15 cellular contexts compared by ENCODE assay signal in genomic region chr1:200043330-200043668, GRCh38. TPM values are rescaled to one million over a fixed set of nuclear protein-coding genes. Genes with fewer than 3 reads are reported as not detected.
A peak's percentile ranks its signal among the peaks of the same experiment; 100 is the strongest.
DNase-seq lines count a peak whose midpoint lies in the region; ATAC-seq and TF ChIP-seq lines count a peak whose summit lies in the region.
"Had no signal": no experiment of that assay in that cellular context is flagged by ENCODE, and none has a peak within 500 bp of the region (broad histone marks: within the 10 kb centered on the region; RNA-seq: fewer than 3 reads in every experiment).

No MANE protein-coding gene starts in this region.

- H2AFZ ChIP-seq in SK-N-SH (ENCODE audit: low read depth): peak overlapping the region; percentile 45; the same call in 1 of the 2 replicates

- no peaks in the 10 kb centered on the region for H3K9me2 ChIP-seq in SK-N-SH

- peaks cover 37% of the 10 kb centered on the region for H3K4me1 Mint-ChIP-seq in activated B cell treated with CpG ODN at 0.5 μM for 24 hours
- H3K4me1 Mint-ChIP-seq in stimulated activated naive B cell treated with anti-CD40 and anti-IgM and Interleukin-4, amounts not matched to agents 10 μg/mL and 1 μg/mL and 100 μg/mL, for 72 hours: peaks cover 24 to 52% of the 10 kb centered on the region in 2 donors

- H3K4me1 ChIP-seq in SK-N-SH (ENCODE audit: control insufficient read depth in 1 of 2, insufficient read depth in 2 of 2, low read depth in 1 of 2, low read length in 1 of 2) (peaks cover 10 to 17% of the 10 kb centered on the region in 2 experiments; a peak in 3 of 4 replicates), left lung (peaks cover 13 to 37% of the 10 kb centered on the region in 2 donors)

- H3K9me3 Mint-ChIP-seq in activated B cell treated with CpG ODN at 0.5 μM for 24 hours: no peaks in the 10 kb centered on the region
- peaks cover 0 to 1% of the 10 kb centered on the region in 2 donors for H3K9me3 Mint-ChIP-seq in stimulated activated naive B cell treated with anti-CD40 and anti-IgM and Interleukin-4, amounts not matched to agents 10 μg/mL and 1 μg/mL and 100 μg/mL, for 72 hours
- H3K9me3 Mint-ChIP-seq: activated naive CD4-positive, alpha-beta T cell treated with anti-CD3 and anti-CD28 coated beads, Interleukin-2, amount 10 ng/mL, durations not matched to agents 7 days and 5 days had no signal

- WGBS in SK-N-SH (ENCODE audit: low lambda C conversion rate): 4% methylated on average over 3 of the region's 3 CpGs

- intact Hi-C loops in activated B cell treated with CpG ODN at 0.5 μM for 24 hours (cut with micrococcal nuclease): loop anchor here (2.0 kb wide), 1 partner anchor 16 kb away; the partner anchor contains the start of gene NR5A2
- intact Hi-C loops in left lung (cut with DNase I): no loop called here

- DNase-seq in SK-N-SH (no peak), activated B cell treated with CpG ODN at 0.5 μM for 24 hours (no peak), left lung (no peak), putamen (ENCODE audit: low spot score) (no peak), NCI-H446 treated with DMSO at 0.1 percent for 48 hours (lab: John Stamatoyannopoulos, UW) (no peak), RKO (ENCODE audit: low spot score) (no peak)
- no peak for DNase-seq in stimulated activated naive B cell treated with anti-CD40 and anti-IgM and Interleukin-4, amounts not matched to agents 10 μg/mL and 1 μg/mL and 100 μg/mL, for 72 hours
- DNase-seq: activated naive CD4-positive, alpha-beta T cell treated with anti-CD3 and anti-CD28 coated beads, Interleukin-2, amount 10 ng/mL, durations not matched to agents 7 days and 5 days; NCI-H510A had no signal

- H3K27me3 ChIP-seq in SK-N-SH (ENCODE audit: insufficient read depth): peaks cover 70% of the 10 kb centered on the region
- peaks cover 91 to 96% of the 10 kb centered on the region in 2 donors for H3K27me3 ChIP-seq in left lung

- no peak for TF ChIP-seq EP300 in SK-N-SH (IDR thresholded peaks at IDR 0.05; ENCODE audit: borderline replicate concordance in 1 of 2, low read depth in 1 of 2, low read length in 1 of 2)

- H3K27ac ChIP-seq in SK-N-SH (ENCODE audit: low read depth in 2 of 2, low read length in 1 of 2) (no peak overlapping the region), left lung (no peak overlapping the region)
- H3K27ac ChIP-seq: 22Rv1, KMS-11 had no signal

- peak overlapping the region in 1 of 2 experiments; percentile 53; a peak in 1 of 4 replicates for H3K4me3 ChIP-seq in SK-N-SH (ENCODE audit: low read depth in 2 of 2, low read length in 1 of 2)
- peak overlapping the region; percentile 5 to 50 for H3K4me3 ChIP-seq in left lung

- peak overlapping the region; percentile 82 for H3K4me3 Mint-ChIP-seq in activated B cell treated with CpG ODN at 0.5 μM for 24 hours
- H3K4me3 Mint-ChIP-seq in stimulated activated naive B cell treated with anti-CD40 and anti-IgM and Interleukin-4, amounts not matched to agents 10 μg/mL and 1 μg/mL and 100 μg/mL, for 72 hours: peak overlapping the region; percentile 82 to 86

- H3K36me3 Mint-ChIP-seq in activated B cell treated with CpG ODN at 0.5 μM for 24 hours (ENCODE audit: low read depth): no peaks in the 10 kb centered on the region
- peaks cover 0 to 1% of the 10 kb centered on the region in 2 donors for H3K36me3 Mint-ChIP-seq in stimulated activated naive B cell treated with anti-CD40 and anti-IgM and Interleukin-4, amounts not matched to agents 10 μg/mL and 1 μg/mL and 100 μg/mL, for 72 hours
- H3K36me3 Mint-ChIP-seq: activated naive CD4-positive, alpha-beta T cell treated with anti-CD3 and anti-CD28 coated beads, Interleukin-2, amount 10 ng/mL, durations not matched to agents 7 days and 5 days had no signal

- H3F3A ChIP-seq in SK-N-SH (replicated peaks; ENCODE audit: insufficient read depth): no peaks in the 10 kb centered on the region

- H3K27me3 Mint-ChIP-seq in activated B cell treated with CpG ODN at 0.5 μM for 24 hours: peaks cover 57% of the 10 kb centered on the region
- H3K27me3 Mint-ChIP-seq in stimulated activated naive B cell treated with anti-CD40 and anti-IgM and Interleukin-4, amounts not matched to agents 10 μg/mL and 1 μg/mL and 100 μg/mL, for 72 hours: peaks cover 56% of the 10 kb centered on the region in 2 donors

- no peak overlapping the region for H3K27ac Mint-ChIP-seq in activated B cell treated with CpG ODN at 0.5 μM for 24 hours
- H3K27ac Mint-ChIP-seq in stimulated activated naive B cell treated with anti-CD40 and anti-IgM and Interleukin-4, amounts not matched to agents 10 μg/mL and 1 μg/mL and 100 μg/mL, for 72 hours: no peak overlapping the region

- H4K20me1 ChIP-seq in SK-N-SH (ENCODE audit: insufficient read depth): no peaks in the 10 kb centered on the region

- TF ChIP-seq CTCF in SK-N-SH (IDR thresholded peaks at IDR 0.05) (no peak), activated B cell treated with CpG ODN at 0.5 μM for 24 hours (IDR thresholded peaks at IDR 0.05) (no peak), left lung (IDR thresholded peaks at IDR 0.05) (no peak)

- H3K79me2 ChIP-seq in SK-N-SH (ENCODE audit: insufficient read depth): no peaks in the 10 kb centered on the region

- H3K36me3 ChIP-seq in SK-N-SH (replicated peaks in 1 of 2; ENCODE audit: control insufficient read depth in 1 of 2, insufficient read depth in 2 of 2, low read length in 1 of 2) (no peaks in the 10 kb centered on the region), left lung (no peaks in the 10 kb centered on the region)

- ATAC-seq in SK-N-SH treated with all-trans-retinoic acid at 6 μM for 48 hours (no peak), activated B cell treated with CpG ODN at 0.5 μM for 24 hours (ENCODE audit: low read depth) (no peak), left lung (no peak)
- ATAC-seq in stimulated activated naive B cell treated with anti-CD40 and anti-IgM and Interleukin-4, amounts not matched to agents 10 μg/mL and 1 μg/mL and 100 μg/mL, for 72 hours (replicated peaks): no peak

- POLR2A ChIA-PET in SK-N-SH (lab: Yijun Ruan, JAX) (no interaction called here), activated B cell treated with CpG ODN at 0.5 μM for 24 hours (lab: Charles Lee) (no interaction called here)

- H3K9me3 ChIP-seq in SK-N-SH: no peaks in the 10 kb centered on the region
- no peaks in the 10 kb centered on the region for H3K9me3 ChIP-seq in left lung

- no peak overlapping the region for H3K9ac ChIP-seq in SK-N-SH
- H3K9ac ChIP-seq: KMS-11 had no signal

- CTCF ChIA-PET in SK-N-SH (lab: Yijun Ruan, JAX): interaction anchor here (0.7 kb wide), 1 partner anchor 10 kb away, joined by 3 read pairs; no protein-coding TSS in a partner anchor
- CTCF ChIA-PET in activated B cell treated with CpG ODN at 0.5 μM for 24 hours (lab: Charles Lee): no interaction called here

- TF ChIP-seq RAD21 in SK-N-SH (IDR thresholded peaks at IDR 0.05; ENCODE audit: low read length): no peak

- H3K4me2 ChIP-seq in SK-N-SH: peak overlapping the region; percentile 69
- H3K4me2 ChIP-seq: KMS-11 had no signal

TF ChIP-seq in SK-N-SH, 30 proteins besides CTCF, POLR2A, EP300 and RAD21 (continues in another document):
- TF ChIP-seq MXI1 (IDR thresholded peaks at IDR 0.05; ENCODE audit: low read depth, low read length) (no peak), POLR2AphosphoS5 (IDR thresholded peaks at IDR 0.05; ENCODE audit: low read depth, low read length) (no peak), YY1 (IDR thresholded peaks at IDR 0.05; ENCODE audit: low read depth) (no peak), FOXJ3 (CRISPR knock-in tag; IDR thresholded peaks at IDR 0.05) (no peak), JUND (IDR thresholded peaks at IDR 0.05) (no peak), FOXM1 (IDR thresholded peaks at IDR 0.05; ENCODE audit: low read depth) (no peak), EZH2phosphoT487 (IDR thresholded peaks at IDR 0.05; ENCODE audit: borderline replicate concordance, low read depth) (no peak; the same call in 1 of the 2 replicates), USF2 (IDR thresholded peaks at IDR 0.05; ENCODE audit: borderline replicate concordance, low read depth, low read length) (no peak), NRF1 (IDR thresholded peaks at IDR 0.05; ENCODE audit: low read depth, low read length) (no peak), SIN3A (IDR thresholded peaks at IDR 0.05; ENCODE audit: borderline replicate concordance, low read depth, low read length) (no peak), MEF2A (IDR thresholded peaks at IDR 0.05; ENCODE audit: borderline replicate concordance, low read depth) (no peak)

TF ChIP-seq in SK-N-SH treated with all-trans-retinoic acid at 6 μM for 48 hours, 23 proteins besides CTCF, POLR2A, EP300 and RAD21 (continues in another document):
- TF ChIP-seq CSDC2 (CRISPR knock-in tag; IDR thresholded peaks at IDR 0.05) (no peak), ZC3H10 (CRISPR knock-in tag; IDR thresholded peaks at IDR 0.05) (no peak), TSHZ2 (CRISPR knock-in tag; IDR thresholded peaks at IDR 0.05) (no peak), GLIS3 (CRISPR knock-in tag; IDR thresholded peaks at IDR 0.05) (no peak), ZFP3 (CRISPR knock-in tag; IDR thresholded peaks at IDR 0.05) (no peak), ARNTL (CRISPR knock-in tag; IDR thresholded peaks at IDR 0.05; ENCODE audit: borderline replicate concordance, low read depth) (no peak)

RNA-seq across cellular contexts. Expression of gene NR5A2, which starts 15.8 kb away (rescaled TPM):
- not detected in 2 replicates for polyA plus RNA-seq in SK-N-SH (2012; rRNA removed)
- polyA plus RNA-seq in SK-N-SH (2012; cell fraction: cytosol; rRNA removed): not detected in 2 replicates
- polyA plus RNA-seq in SK-N-SH (2012; cell fraction: nucleus; rRNA removed): not detected in 2 replicates
- 0.05 and 0.07 TPM in 2 replicates for total RNA-seq in activated B cell treated with CpG ODN at 0.5 μM for 24 hours
- total RNA-seq in left lung: 1 to 10 TPM; 2.8 to 3.1 TPM
- total RNA-seq: fibroblast of lung; myocyte; T-helper 2 cell treated with Interferon-gamma antibody and Interleukin-4, amounts not matched to agents 100 ng/mL and 5 ng/mL, for 36 hours had no signal
